ENCODE assay signal across 12 cellular contexts in genomic region chr10:34698979-34699378, GRCh38.
A peak's percentile ranks its signal among the peaks of the same experiment; 100 is the strongest.
DNase-seq lines count a peak whose midpoint lies in the region; ATAC-seq and TF ChIP-seq lines count a peak whose summit lies in the region.
"Had no signal": no experiment of that assay in that cellular context is flagged by ENCODE, and none has a peak within 500 bp of the region (broad histone marks: within the 10 kb centered on the region; RNA-seq: fewer than 3 reads in every experiment).

No MANE protein-coding gene starts in this region.

- H3K79me2 ChIP-seq in Karpas-422 (ENCODE audit: low read length), result no peaks in the 10 kb centered on the region

- DNase-seq in HT-29 (ENCODE audit: low spot score), result peak; percentile 34
- peak; percentile 80 for DNase-seq in fibroblast of the aortic adventitia (ENCODE audit: low read depth)
- DNase-seq in Karpas-422, result no peak
- no peak for DNase-seq in stimulated activated naive B cell treated with anti-CD40 and anti-IgM and Interleukin-4, amounts not matched to agents 10 μg/mL and 1 μg/mL and 100 μg/mL, for 72 hours
- DNase-seq in globus pallidus (ENCODE audit: low spot score), result no peak
- DNase-seq: activated CD4-positive, alpha-beta T cell treated with anti-CD3 and anti-CD28 coated beads, Interleukin-2, amount 50 U/mL, for 48 hours; activated naive CD4-positive, alpha-beta T cell treated with anti-CD3 and anti-CD28 coated beads for 36 hours; right cardiac atrium had no signal

- H2AFZ ChIP-seq in Karpas-422 (ENCODE audit: low read length), result no peak overlapping the region

- H3K9me3 ChIP-seq in skeletal muscle satellite cell (replicated peaks; ENCODE audit: low read length) (no peaks in the 10 kb centered on the region), Karpas-422 (ENCODE audit: low read length) (no peaks in the 10 kb centered on the region)

- H3K4me1 ChIP-seq in skeletal muscle satellite cell (ENCODE audit: control insufficient read depth, insufficient read depth, low read length), result peaks cover 50% of the 10 kb centered on the region
- no peaks in the 10 kb centered on the region for H3K4me1 ChIP-seq in Karpas-422 (ENCODE audit: low read length)

- no peak for ATAC-seq in stimulated activated naive B cell treated with anti-CD40 and anti-IgM and Interleukin-4, amounts not matched to agents 10 μg/mL and 1 μg/mL and 100 μg/mL, for 72 hours (replicated peaks)
- no peak for ATAC-seq in HG03457 (IDR thresholded peaks at IDR 0.05; ENCODE audit: unreplicated experiment)

- H3K36me3 ChIP-seq in skeletal muscle satellite cell (ENCODE audit: insufficient read depth, low read length) (no peaks in the 10 kb centered on the region), Karpas-422 (ENCODE audit: insufficient read depth, low read length) (no peaks in the 10 kb centered on the region)

- no peak overlapping the region for H3K27ac Mint-ChIP-seq in stimulated activated naive B cell treated with anti-CD40 and anti-IgM and Interleukin-4, amounts not matched to agents 10 μg/mL and 1 μg/mL and 100 μg/mL, for 72 hours
- H3K27ac Mint-ChIP-seq: activated naive CD4-positive, alpha-beta T cell treated with anti-CD3 and anti-CD28 coated beads for 36 hours; IgD-negative memory B cell had no signal

- H3K4me3 ChIP-seq in fibroblast of the aortic adventitia (ENCODE audit: low read depth, low read length) (no peak overlapping the region), skeletal muscle satellite cell (ENCODE audit: low read length) (no peak overlapping the region), Karpas-422 (ENCODE audit: low read length) (no peak overlapping the region)

- peak overlapping the region; percentile 34 for H3K9ac ChIP-seq in skeletal muscle satellite cell (ENCODE audit: low read depth, low read length)
- H3K9ac ChIP-seq in Karpas-422 (ENCODE audit: low read length), result no peak overlapping the region

- H3K4me1 Mint-ChIP-seq in stimulated activated naive B cell treated with anti-CD40 and anti-IgM and Interleukin-4, amounts not matched to agents 10 μg/mL and 1 μg/mL and 100 μg/mL, for 72 hours, result no peaks in the 10 kb centered on the region

- peak overlapping the region; percentile 31; the same call in 1 of the 2 replicates for H3K27ac ChIP-seq in VCaP
- no peak overlapping the region for H3K27ac ChIP-seq in Karpas-422 (ENCODE audit: low read length)

- no peaks in the 10 kb centered on the region for H3K27me3 ChIP-seq in skeletal muscle satellite cell (ENCODE audit: control insufficient read depth, insufficient read depth, low read length)
- H3K27me3 ChIP-seq in Karpas-422 (ENCODE audit: low read length), result no peaks in the 10 kb centered on the region

- no peaks in the 10 kb centered on the region for H3K36me3 Mint-ChIP-seq in stimulated activated naive B cell treated with anti-CD40 and anti-IgM and Interleukin-4, amounts not matched to agents 10 μg/mL and 1 μg/mL and 100 μg/mL, for 72 hours
- H3K36me3 Mint-ChIP-seq: IgD-negative memory B cell had no signal

- H4K20me1 ChIP-seq in Karpas-422 (ENCODE audit: insufficient read depth, low read depth, low read length), result no peaks in the 10 kb centered on the region

- H3K4me2 ChIP-seq in skeletal muscle satellite cell (ENCODE audit: low read length), result peak overlapping the region; percentile 62
- no peak overlapping the region for H3K4me2 ChIP-seq in Karpas-422 (ENCODE audit: low read depth, low read length, poor library complexity, severe bottlenecking)

- TF ChIP-seq CTCF in VCaP (conservative IDR thresholded peaks at IDR 0.05) (no peak), fibroblast of the aortic adventitia (IDR thresholded peaks at IDR 0.05; ENCODE audit: insufficient read depth, low read length) (no peak)

- H3K9me2 ChIP-seq in Karpas-422 (replicated peaks; ENCODE audit: insufficient read depth, low read length), result no peaks in the 10 kb centered on the region

- peaks cover 0 to 3% of the 10 kb centered on the region in 2 donors for H3K27me3 Mint-ChIP-seq in stimulated activated naive B cell treated with anti-CD40 and anti-IgM and Interleukin-4, amounts not matched to agents 10 μg/mL and 1 μg/mL and 100 μg/mL, for 72 hours

- H3K9me3 Mint-ChIP-seq in stimulated activated naive B cell treated with anti-CD40 and anti-IgM and Interleukin-4, amounts not matched to agents 10 μg/mL and 1 μg/mL and 100 μg/mL, for 72 hours, result no peaks in the 10 kb centered on the region
- H3K9me3 Mint-ChIP-seq: activated naive CD4-positive, alpha-beta T cell treated with anti-CD3 and anti-CD28 coated beads for 36 hours had no signal

- H3K4me3 Mint-ChIP-seq in stimulated activated naive B cell treated with anti-CD40 and anti-IgM and Interleukin-4, amounts not matched to agents 10 μg/mL and 1 μg/mL and 100 μg/mL, for 72 hours, result no peak overlapping the region
- H3K4me3 Mint-ChIP-seq: activated naive CD4-positive, alpha-beta T cell treated with anti-CD3 and anti-CD28 coated beads for 36 hours had no signal

Comparison
In these comparisons a context has a peak if more than half of its experiments do, and no peak if none do; other contexts are left out.
1. DNase-seq: peak in HT-29 (single experiment) and fibroblast of the aortic adventitia (single experiment); none in Karpas-422 (single experiment), stimulated activated naive B cell treated with anti-CD40 and anti-IgM and Interleukin-4, amounts not matched to agents 10 μg/mL and 1 μg/mL and 100 μg/mL, for 72 hours (single experiment) and globus pallidus (single experiment).